In the genomic region with DNA sequence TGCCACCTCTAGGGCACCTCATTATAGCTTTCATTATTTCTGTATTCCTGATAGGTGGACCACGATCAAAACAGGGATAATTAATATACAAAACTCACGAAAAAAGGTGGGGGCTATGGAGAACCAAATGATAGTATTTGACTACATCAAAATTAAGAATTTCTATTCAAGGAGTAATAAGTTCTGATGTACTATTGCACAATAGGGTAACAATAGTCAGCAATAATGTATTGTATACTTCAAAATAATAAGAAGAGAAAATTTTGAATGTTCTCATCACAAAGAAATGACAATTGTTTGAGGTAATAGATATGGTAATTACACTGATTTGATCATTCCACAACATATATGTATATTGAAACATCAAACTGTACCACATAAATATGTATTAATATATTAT, we compare ENCODE assay signal across 7 cellular contexts.
"Had no signal": no experiment of that assay in that cellular context is flagged by ENCODE, and none has a peak within 500 bp of the region (broad histone marks: within the 10 kb centered on the region; RNA-seq: fewer than 3 reads in every experiment).

No MANE protein-coding gene starts in this region.

- ATAC-seq: GM23338, HCT116 had no signal

- H2AFZ ChIP-seq: GM23338 had no signal

- H3K9me3 ChIP-seq: HAP-1 had no signal

- H3K4me2 ChIP-seq: GM23338 had no signal

- H3K4me3 ChIP-seq: GM23338, HAP-1 had no signal

- H3K27ac ChIP-seq: HL-60 had no signal

- DNase-seq: H7, HFFc6, KG1 had no signal

- H3K4me1 ChIP-seq: HAP-1 had no signal

- H3K36me3 ChIP-seq: HAP-1 had no signal
